ENCODE assay signal across 13 cellular contexts in the genomic region with DNA sequence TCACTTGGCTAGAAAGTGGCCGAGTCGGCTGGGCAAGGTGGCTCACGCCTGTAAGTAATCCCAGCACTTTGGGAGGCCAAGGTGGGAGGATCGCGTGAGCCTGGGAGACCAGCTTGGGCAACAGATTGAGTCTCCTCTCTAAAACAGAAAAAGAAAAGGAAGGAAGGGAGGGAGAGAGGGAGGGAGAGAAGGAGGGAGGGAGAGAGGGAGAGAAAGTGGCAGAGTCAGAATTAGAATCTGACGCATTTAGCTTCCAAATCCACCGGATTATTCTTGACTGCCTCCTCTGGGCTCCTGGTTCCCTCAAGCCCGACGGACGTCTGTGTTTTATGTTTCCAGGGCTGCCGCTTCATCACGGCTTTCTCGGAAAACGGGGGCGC. TPM values are rescaled to one million over a fixed set of nuclear protein-coding genes. Genes with fewer than 3 reads are reported as not detected.
A peak's percentile ranks its signal among the peaks of the same experiment; 100 is the strongest.
DNase-seq lines count a peak whose midpoint lies in the region; ATAC-seq and TF ChIP-seq lines count a peak whose summit lies in the region.
"Had no signal": no experiment of that assay in that cellular context is flagged by ENCODE, and none has a peak within 500 bp of the region (broad histone marks: within the 10 kb centered on the region; RNA-seq: fewer than 3 reads in every experiment).

No MANE protein-coding gene starts in this region.

- intact Hi-C loops in Panc1 (cut with micrococcal nuclease; ENCODE audit: unreplicated experiment) (no loop called here), PC-9 (cut with micrococcal nuclease; ENCODE audit: unreplicated experiment) (no loop called here)

- in situ Hi-C loops in Panc1 (cut with HindIII; ENCODE audit: low pct_unique_long_range_greater_than_20kb, low sequenced_read_pairs), result no loop called here

- H3K4me3 ChIP-seq in Panc1 (ENCODE audit: low read depth in 2 of 2, low read length in 2 of 2), result no peak overlapping the region; a peak in 1 of 4 replicates
- H3K4me3 ChIP-seq in iPS DF 6.9 (ENCODE audit: low read length), result peak overlapping the region; percentile 6; the same call in 1 of the 2 replicates
- no peak overlapping the region for H3K4me3 ChIP-seq in PC-9

- no peak overlapping the region for H3K27ac Mint-ChIP-seq in activated CD8-positive, alpha-beta memory T cell treated with anti-CD3 and anti-CD28 coated beads, Interleukin-2, amount 10 ng/mL, durations not matched to agents 7 days and 5 days
- no peak overlapping the region for H3K27ac Mint-ChIP-seq in stimulated activated memory B cell treated with anti-CD40 and anti-IgM and Interleukin-4, amounts not matched to agents 10 μg/mL and 1 μg/mL and 100 μg/mL, for 72 hours

- BruUV-seq in Panc1 (replicated peaks; lab: Mats Ljungman, UMichigan) (no TSS peak), PC-9 (replicated peaks; lab: Mats Ljungman, UMichigan) (no TSS peak)

- no peaks in the 10 kb centered on the region for H4K20me1 ChIP-seq in PC-9 (ENCODE audit: insufficient read depth)

- POLR2A ChIA-PET in Panc1 (lab: Charles Lee) (no interaction called here), PC-9 (lab: Charles Lee; ENCODE audit: unreplicated experiment) (no interaction called here)

- H3K4me1 ChIP-seq in Panc1 (ENCODE audit: control insufficient read depth, insufficient read depth, low read length), result no peaks in the 10 kb centered on the region
- peaks cover 4% of the 10 kb centered on the region; the same call in 1 of the 2 replicates for H3K4me1 ChIP-seq in iPS DF 6.9 (ENCODE audit: control insufficient read depth, insufficient read depth, low read length)
- no peaks in the 10 kb centered on the region for H3K4me1 ChIP-seq in PC-9 (replicated peaks; ENCODE audit: insufficient read depth)

- H3K9me3 ChIP-seq in Panc1 (ENCODE audit: control insufficient read depth, insufficient read depth, low read depth, low read length) (no peaks in the 10 kb centered on the region), iPS DF 6.9 (ENCODE audit: control insufficient read depth, insufficient read depth, low read length) (no peaks in the 10 kb centered on the region), PC-9 (ENCODE audit: insufficient read depth, low read depth) (no peaks in the 10 kb centered on the region; the same call in 1 of the 2 replicates)
- H3K9me3 ChIP-seq: upper lobe of left lung had no signal

- H3K27ac ChIP-seq in Panc1 (ENCODE audit: low read length), result no peak overlapping the region
- no peak overlapping the region for H3K27ac ChIP-seq in iPS DF 6.9 (ENCODE audit: low read length)
- H3K27ac ChIP-seq in PC-9, result no peak overlapping the region
- H3K27ac ChIP-seq: brain microvascular endothelial cell, upper lobe of left lung had no signal

- no peak for TF ChIP-seq CTCF in Panc1 (IDR thresholded peaks at IDR 0.05)
- TF ChIP-seq CTCF in GM10266 (IDR thresholded peaks at IDR 0.05; ENCODE audit: control insufficient read depth, insufficient read depth, low read depth, missing control alignments), result no peak
- no peak for TF ChIP-seq CTCF in PC-9 (conservative IDR thresholded peaks at IDR 0.05)

- H3K4me2 ChIP-seq in PC-9, result no peak overlapping the region

- H3K36me3 Mint-ChIP-seq in activated CD8-positive, alpha-beta memory T cell treated with anti-CD3 and anti-CD28 coated beads, Interleukin-2, amount 10 ng/mL, durations not matched to agents 7 days and 5 days, result peaks cover 3% of the 10 kb centered on the region
- H3K36me3 Mint-ChIP-seq in stimulated activated memory B cell treated with anti-CD40 and anti-IgM and Interleukin-4, amounts not matched to agents 10 μg/mL and 1 μg/mL and 100 μg/mL, for 72 hours, result no peaks in the 10 kb centered on the region

- no peaks in the 10 kb centered on the region for H3K9me3 Mint-ChIP-seq in activated CD8-positive, alpha-beta memory T cell treated with anti-CD3 and anti-CD28 coated beads, Interleukin-2, amount 10 ng/mL, durations not matched to agents 7 days and 5 days (ENCODE audit: low read depth)
- peaks cover 2% of the 10 kb centered on the region for H3K9me3 Mint-ChIP-seq in stimulated activated memory B cell treated with anti-CD40 and anti-IgM and Interleukin-4, amounts not matched to agents 10 μg/mL and 1 μg/mL and 100 μg/mL, for 72 hours

- peaks cover 37% of the 10 kb centered on the region for H3K27me3 Mint-ChIP-seq in activated CD8-positive, alpha-beta memory T cell treated with anti-CD3 and anti-CD28 coated beads, Interleukin-2, amount 10 ng/mL, durations not matched to agents 7 days and 5 days
- H3K27me3 Mint-ChIP-seq in stimulated activated memory B cell treated with anti-CD40 and anti-IgM and Interleukin-4, amounts not matched to agents 10 μg/mL and 1 μg/mL and 100 μg/mL, for 72 hours, result peaks cover 26% of the 10 kb centered on the region

- H3K4me3 Mint-ChIP-seq in activated CD8-positive, alpha-beta memory T cell treated with anti-CD3 and anti-CD28 coated beads, Interleukin-2, amount 10 ng/mL, durations not matched to agents 7 days and 5 days, result no peak overlapping the region
- peak overlapping the region; percentile 22 for H3K4me3 Mint-ChIP-seq in stimulated activated memory B cell treated with anti-CD40 and anti-IgM and Interleukin-4, amounts not matched to agents 10 μg/mL and 1 μg/mL and 100 μg/mL, for 72 hours

- H2AFZ ChIP-seq in PC-9, result no peak overlapping the region

- no peak for DNase-seq in activated CD8-positive, alpha-beta memory T cell treated with anti-CD3 and anti-CD28 coated beads, Interleukin-2, amount 10 ng/mL, durations not matched to agents 7 days and 5 days
- DNase-seq in activated CD8-positive, alpha-beta memory T cell treated with anti-CD3 and anti-CD28 coated beads, Interleukin-2, amount 50 U/mL, for 48 hours, result no peak
- no peak for DNase-seq in Panc1 (ENCODE audit: low read depth, low spot score)
- no peak for DNase-seq in iPS DF 6.9 (ENCODE audit: low read depth, low spot score)
- DNase-seq in C1 segment of cervical spinal cord (lab: John Stamatoyannopoulos, UW), result no peak
- DNase-seq in GM10266 (ENCODE audit: extremely low spot score), result no peak
- no peak for DNase-seq in PC-9
- DNase-seq: brain microvascular endothelial cell, KG1, NCI-H1436 treated with DMSO at 0.1 percent for 48 hours, NCI-H774 had no signal

- H3K27me3 ChIP-seq in Panc1 (ENCODE audit: control insufficient read depth, insufficient read depth, low read length) (peaks cover 5% of the 10 kb centered on the region; the same call in 1 of the 2 replicates), iPS DF 6.9 (ENCODE audit: control insufficient read depth, insufficient read depth, low read length) (peaks cover 18% of the 10 kb centered on the region; the same call in 1 of the 2 replicates), PC-9 (ENCODE audit: insufficient read depth, low read depth) (peaks cover 29% of the 10 kb centered on the region)

- ATAC-seq in activated CD8-positive, alpha-beta memory T cell treated with anti-CD3 and anti-CD28 coated beads, Interleukin-2, amount 10 ng/mL, durations not matched to agents 7 days and 5 days, result peak; percentile 10
- peak; percentile 6; the same call in 1 of the 2 replicates for ATAC-seq in Panc1
- no peak for ATAC-seq in stimulated activated memory B cell treated with anti-CD40 and anti-IgM and Interleukin-4, amounts not matched to agents 10 μg/mL and 1 μg/mL and 100 μg/mL, for 72 hours

- H3F3A ChIP-seq in PC-9 (ENCODE audit: insufficient read depth, low read depth), result no peaks in the 10 kb centered on the region

- no peaks in the 10 kb centered on the region for H3K36me3 ChIP-seq in Panc1 (ENCODE audit: control insufficient read depth, insufficient read depth, low read length)
- H3K36me3 ChIP-seq in iPS DF 6.9 (ENCODE audit: control insufficient read depth, insufficient read depth, low read length), result no peaks in the 10 kb centered on the region
- no peaks in the 10 kb centered on the region for H3K36me3 ChIP-seq in PC-9 (ENCODE audit: low read depth)
- H3K36me3 ChIP-seq: brain microvascular endothelial cell, upper lobe of left lung had no signal

- peaks cover 22% of the 10 kb centered on the region for H3K4me1 Mint-ChIP-seq in activated CD8-positive, alpha-beta memory T cell treated with anti-CD3 and anti-CD28 coated beads, Interleukin-2, amount 10 ng/mL, durations not matched to agents 7 days and 5 days
- H3K4me1 Mint-ChIP-seq in stimulated activated memory B cell treated with anti-CD40 and anti-IgM and Interleukin-4, amounts not matched to agents 10 μg/mL and 1 μg/mL and 100 μg/mL, for 72 hours, result peaks cover 12% of the 10 kb centered on the region

- no peaks in the 10 kb centered on the region for H3K9me2 ChIP-seq in PC-9 (ENCODE audit: insufficient read depth)

- CTCF ChIA-PET in activated CD8-positive, alpha-beta memory T cell treated with anti-CD3 and anti-CD28 coated beads, Interleukin-2, amount 10 ng/mL, durations not matched to agents 7 days and 5 days (lab: Charles Lee), result interaction anchor here (0.5 to 1.3 kb wide), 9 partner anchors 9 to 333 kb away, joined by 3 to 6 read pairs (median 3); a partner anchor contains a TSS
- CTCF ChIA-PET in Panc1 (lab: Charles Lee) (no interaction called here), PC-9 (lab: Charles Lee) (no interaction called here)

- no peaks in the 10 kb centered on the region for H3K79me2 ChIP-seq in PC-9 (ENCODE audit: low read depth)

- no CpG with 5 or more reads among the region's 15 CpGs for WGBS in iPS DF 6.9 (ENCODE audit: insufficient coverage, insufficient read length)

RNA-seq across cellular contexts. Expression of a gene that starts 22.5 kb away (rescaled TPM):
- total RNA-seq in activated CD8-positive, alpha-beta memory T cell treated with anti-CD3 and anti-CD28 coated beads, Interleukin-2, amount 10 ng/mL, durations not matched to agents 7 days and 5 days, result 10 to 100 TPM; 11.9 TPM
- total RNA-seq in Panc1 (2021; ENCODE audit: unreplicated experiment) (16.7 TPM), PC-9 (2021) (10.5 and 14.7 TPM in 2 replicates)
- polyA plus RNA-seq in Panc1 (2012; ENCODE audit: insufficient read length), result 27.2 TPM

RNA-seq across cellular contexts. Expression of a gene that starts 36.3 kb away (rescaled TPM):
- total RNA-seq in activated CD8-positive, alpha-beta memory T cell treated with anti-CD3 and anti-CD28 coated beads, Interleukin-2, amount 10 ng/mL, durations not matched to agents 7 days and 5 days, result 10 to 100 TPM; 19.8 to 20.2 TPM
- 19.0 TPM for total RNA-seq in Panc1 (2021; ENCODE audit: unreplicated experiment)
- polyA plus RNA-seq in Panc1 (2012; ENCODE audit: insufficient read length), result 15.1 TPM
- total RNA-seq in PC-9 (2021), result 16.9 and 22.4 TPM in 2 replicates

RNA-seq across cellular contexts. Expression of a gene that starts 50.0 kb away (rescaled TPM):
- 1 to 10 TPM; 1.4 to 3.2 TPM for total RNA-seq in activated CD8-positive, alpha-beta memory T cell treated with anti-CD3 and anti-CD28 coated beads, Interleukin-2, amount 10 ng/mL, durations not matched to agents 7 days and 5 days
- 1.1 TPM for total RNA-seq in Panc1 (2021; ENCODE audit: unreplicated experiment)
- 0.68 TPM for polyA plus RNA-seq in Panc1 (2012; ENCODE audit: insufficient read length)
- 36.6 and 39.5 TPM in 2 replicates for total RNA-seq in PC-9 (2021)

RNA-seq across cellular contexts. Expression of a gene that starts 50.6 kb away (rescaled TPM):
- total RNA-seq in activated CD8-positive, alpha-beta memory T cell treated with anti-CD3 and anti-CD28 coated beads, Interleukin-2, amount 10 ng/mL, durations not matched to agents 7 days and 5 days, result under 1 TPM in 1 of 2 experiments, not detected in 1; 0.96 TPM
- total RNA-seq in Panc1 (2021; ENCODE audit: unreplicated experiment) (not detected), PC-9 (2021) (not detected in 2 replicates)
- polyA plus RNA-seq in Panc1 (2012; ENCODE audit: insufficient read length), result not detected

RNA-seq across cellular contexts. Expression of a gene that starts 55.4 kb away (rescaled TPM):
- total RNA-seq in activated CD8-positive, alpha-beta memory T cell treated with anti-CD3 and anti-CD28 coated beads, Interleukin-2, amount 10 ng/mL, durations not matched to agents 7 days and 5 days, result 10 to 100 TPM; 41.0 to 44.7 TPM
- total RNA-seq in Panc1 (2021; ENCODE audit: unreplicated experiment) (44.8 TPM), PC-9 (2021) (48.2 and 55.1 TPM in 2 replicates)
- 50.3 TPM for polyA plus RNA-seq in Panc1 (2012; ENCODE audit: insufficient read length)
